In the genomic region with DNA sequence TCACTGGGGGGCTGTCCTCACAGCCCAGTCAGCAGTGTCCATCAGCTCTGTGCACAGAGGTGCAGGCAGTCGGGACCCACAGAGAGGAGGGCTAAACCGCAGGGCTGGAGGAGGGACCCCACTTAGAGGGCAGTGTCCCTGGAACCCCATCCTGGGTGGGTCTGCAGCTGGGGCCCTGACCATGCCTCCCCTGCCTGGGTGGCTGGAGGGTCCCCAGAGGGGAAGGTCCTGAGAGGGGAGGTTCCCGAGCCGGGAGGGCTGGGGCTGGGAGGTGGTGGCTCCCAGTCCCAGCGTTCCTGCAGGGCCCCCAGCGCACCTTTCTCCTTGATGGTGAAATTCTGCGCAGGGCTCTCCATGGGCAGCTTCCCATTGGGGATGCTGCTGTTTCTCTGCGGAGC, we compare ENCODE assay signal across 18 cellular contexts. TPM values are rescaled to one million over a fixed set of nuclear protein-coding genes. Genes with fewer than 3 reads are reported as not detected.
DNase-seq lines count a peak whose midpoint lies in the region; ATAC-seq, FAIRE-seq and TF ChIP-seq lines count a peak whose summit lies in the region.
"Had no signal": no experiment of that assay in that cellular context is flagged by ENCODE, and none has a peak within 500 bp of the region (broad histone marks: within the 10 kb centered on the region; RNA-seq: fewer than 3 reads in every experiment).

No MANE protein-coding gene starts in this region.

- peaks cover 13% of the 10 kb centered on the region for H3K4me1 Mint-ChIP-seq in activated T-cell treated with anti-CD3 and anti-CD28 coated beads, Interleukin-2, amount 50 U/mL, for 4 hours (ENCODE audit: low read depth)
- H3K4me1 Mint-ChIP-seq in WTC11, result peaks cover 9% of the 10 kb centered on the region
- H3K4me1 Mint-ChIP-seq in stimulated activated memory B cell treated with anti-CD40 and anti-IgM and Interleukin-4, amounts not matched to agents 10 μg/mL and 1 μg/mL and 100 μg/mL, for 72 hours, result peaks cover 49% of the 10 kb centered on the region

- no peak for DNase-seq in activated T-cell treated with anti-CD3 and anti-CD28 coated beads, Interleukin-2, amount 50 U/mL, for 4 hours
- DNase-seq in activated T-cell treated with anti-CD3 and anti-CD28 coated beads, Interleukin-2, amount 50 U/mL, for 1 hour, result no peak
- DNase-seq in WTC11 (ENCODE audit: low spot score), result no peak
- peak; percentile 51 for DNase-seq in kidney
- no peak for DNase-seq in uterus
- no peak for DNase-seq in hepatic stellate cell (ENCODE audit: low spot score)
- DNase-seq: ACHN; activated CD8-positive, alpha-beta memory T cell treated with anti-CD3 and anti-CD28 coated beads, Interleukin-2, amount 50 U/mL, for 48 hours; DMS153; foreskin fibroblast; NCI-H146; NCI-H748 treated with DMSO at 0.1 percent for 48 hours; SHP77 treated with DMSO at 0.1 percent for 48 hours had no signal

- H3K9ac ChIP-seq in kidney (ENCODE audit: low read length in 2 of 2), result no peak overlapping the region

- no peaks in the 10 kb centered on the region for H3K9me3 Mint-ChIP-seq in activated T-cell treated with anti-CD3 and anti-CD28 coated beads, Interleukin-2, amount 50 U/mL, for 4 hours
- H3K9me3 Mint-ChIP-seq in WTC11, result no peaks in the 10 kb centered on the region
- H3K9me3 Mint-ChIP-seq in stimulated activated memory B cell treated with anti-CD40 and anti-IgM and Interleukin-4, amounts not matched to agents 10 μg/mL and 1 μg/mL and 100 μg/mL, for 72 hours, result no peaks in the 10 kb centered on the region

- H3K36me3 Mint-ChIP-seq in activated T-cell treated with anti-CD3 and anti-CD28 coated beads, Interleukin-2, amount 50 U/mL, for 4 hours (ENCODE audit: insufficient read depth), result peaks cover 7% of the 10 kb centered on the region
- no peaks in the 10 kb centered on the region for H3K36me3 Mint-ChIP-seq in WTC11
- peaks cover 60% of the 10 kb centered on the region for H3K36me3 Mint-ChIP-seq in stimulated activated memory B cell treated with anti-CD40 and anti-IgM and Interleukin-4, amounts not matched to agents 10 μg/mL and 1 μg/mL and 100 μg/mL, for 72 hours

- intact Hi-C loops in kidney (cut with DNase I) (no loop called here), uterus (cut with DNase I; ENCODE audit: low total_unique reads) (no loop called here)

- no peak for FAIRE-seq in kidney (lab: Jason Lieb, UNC)
- FAIRE-seq: K562, TTC549 had no signal

- peaks cover 0 to 40% of the 10 kb centered on the region in 2 donors for H3K27me3 ChIP-seq in uterus

- TF ChIP-seq CTCF in WTC11 (IDR thresholded peaks at IDR 0.05) (no peak), kidney (IDR thresholded peaks at IDR 0.05; ENCODE audit: borderline replicate concordance, extremely low read depth, insufficient read depth) (no peak), uterus (IDR thresholded peaks at IDR 0.05) (no peak)

- H3K9me3 ChIP-seq in kidney (ENCODE audit: control insufficient read depth in 1 of 2, low read length in 2 of 2) (no peaks in the 10 kb centered on the region), uterus (no peaks in the 10 kb centered on the region)
- H3K9me3 ChIP-seq: thoracic aorta had no signal

- H3K36me3 ChIP-seq in kidney (ENCODE audit: control insufficient read depth in 1 of 2, insufficient read depth in 2 of 2, low read length in 2 of 2) (peaks cover 0 to 4% of the 10 kb centered on the region in 2 donors), uterus (no peaks in the 10 kb centered on the region)
- H3K36me3 ChIP-seq: thoracic aorta had no signal

- CTCF ChIA-PET in WTC11 (lab: Charles Lee), result interaction anchor here (1.0 to 2.4 kb wide), 2 partner anchors 16 to 29 kb away, joined by 3 to 12 read pairs; no protein-coding TSS in a partner anchor

- peaks cover 12% of the 10 kb centered on the region for H3K27me3 Mint-ChIP-seq in activated T-cell treated with anti-CD3 and anti-CD28 coated beads, Interleukin-2, amount 50 U/mL, for 4 hours (ENCODE audit: low read depth)
- H3K27me3 Mint-ChIP-seq in WTC11 (ENCODE audit: low read depth), result peaks cover 52% of the 10 kb centered on the region
- peaks cover 73% of the 10 kb centered on the region for H3K27me3 Mint-ChIP-seq in stimulated activated memory B cell treated with anti-CD40 and anti-IgM and Interleukin-4, amounts not matched to agents 10 μg/mL and 1 μg/mL and 100 μg/mL, for 72 hours

- peak overlapping the region; percentile 66 for H3K4me3 Mint-ChIP-seq in activated T-cell treated with anti-CD3 and anti-CD28 coated beads, Interleukin-2, amount 50 U/mL, for 4 hours
- peak overlapping the region; percentile 46 for H3K4me3 Mint-ChIP-seq in WTC11
- peak overlapping the region; percentile 85 for H3K4me3 Mint-ChIP-seq in stimulated activated memory B cell treated with anti-CD40 and anti-IgM and Interleukin-4, amounts not matched to agents 10 μg/mL and 1 μg/mL and 100 μg/mL, for 72 hours

- no peak for TF ChIP-seq POLR2A in uterus (IDR thresholded peaks at IDR 0.05)

- peaks cover 3 to 14% of the 10 kb centered on the region in 2 donors for H3K4me1 ChIP-seq in kidney (ENCODE audit: control insufficient read depth in 1 of 2, insufficient read depth in 1 of 2, low read depth in 1 of 2, low read length in 2 of 2)
- H3K4me1 ChIP-seq in uterus, result peaks cover 0 to 17% of the 10 kb centered on the region in 2 donors

- POLR2A ChIA-PET in WTC11 (lab: Charles Lee), result no interaction called here

- H3K27ac Mint-ChIP-seq in WTC11, result no peak overlapping the region
- H3K27ac Mint-ChIP-seq in stimulated activated memory B cell treated with anti-CD40 and anti-IgM and Interleukin-4, amounts not matched to agents 10 μg/mL and 1 μg/mL and 100 μg/mL, for 72 hours, result no peak overlapping the region

- H3K27ac ChIP-seq in kidney (ENCODE audit: low read depth in 2 of 2, low read length in 2 of 2) (no peak overlapping the region), uterus (no peak overlapping the region)
- H3K27ac ChIP-seq: thoracic aorta had no signal

- H3K4me3 ChIP-seq in kidney (ENCODE audit: low read length in 2 of 2), result no peak overlapping the region
- H3K4me3 ChIP-seq in uterus, result no peak overlapping the region
- H3K4me3 ChIP-seq: K562 had no signal

- ATAC-seq in activated T-cell treated with anti-CD3 and anti-CD28 coated beads, Interleukin-2, amount 50 U/mL, for 4 hours, result no peak
- ATAC-seq in WTC11, result no peak
- no peak for ATAC-seq in stimulated activated memory B cell treated with anti-CD40 and anti-IgM and Interleukin-4, amounts not matched to agents 10 μg/mL and 1 μg/mL and 100 μg/mL, for 72 hours
- ATAC-seq in HG03565 (IDR thresholded peaks at IDR 0.05; ENCODE audit: unreplicated experiment), result no peak
- ATAC-seq: K562 had no signal

TF ChIP-seq in WTC11, 78 proteins besides CTCF, POLR2A, EP300 and RAD21 (continues in another document):
- TF ChIP-seq HMGA2 (CRISPR knock-in tag; IDR thresholded peaks at IDR 0.05), result no peak
- TF ChIP-seq USF1 (CRISPR knock-in tag; IDR thresholded peaks at IDR 0.05), result no peak
- TF ChIP-seq, protein P1, sequence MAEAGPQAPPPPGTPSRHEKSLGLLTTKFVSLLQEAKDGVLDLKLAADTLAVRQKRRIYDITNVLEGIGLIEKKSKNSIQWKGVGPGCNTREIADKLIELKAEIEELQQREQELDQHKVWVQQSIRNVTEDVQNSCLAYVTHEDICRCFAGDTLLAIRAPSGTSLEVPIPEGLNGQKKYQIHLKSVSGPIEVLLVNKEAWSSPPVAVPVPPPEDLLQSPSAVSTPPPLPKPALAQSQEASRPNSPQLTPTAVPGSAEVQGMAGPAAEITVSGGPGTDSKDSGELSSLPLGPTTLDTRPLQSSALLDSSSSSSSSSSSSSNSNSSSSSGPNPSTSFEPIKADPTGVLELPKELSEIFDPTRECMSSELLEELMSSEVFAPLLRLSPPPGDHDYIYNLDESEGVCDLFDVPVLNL (CRISPR knock-in tag; IDR thresholded peaks at IDR 0.05; ENCODE audit: borderline replicate concordance, low read depth), result no peak
- TF ChIP-seq ATF1 (CRISPR knock-in tag; IDR thresholded peaks at IDR 0.05), result no peak
- TF ChIP-seq CREB1 (CRISPR knock-in tag; IDR thresholded peaks at IDR 0.05), result no peak
- TF ChIP-seq SOX15 (CRISPR knock-in tag; IDR thresholded peaks at IDR 0.05), result no peak
- no peak for TF ChIP-seq NFYB (CRISPR knock-in tag; conservative IDR thresholded peaks at IDR 0.05; ENCODE audit: low read depth)
- no peak for TF ChIP-seq TEAD1 (CRISPR knock-in tag; IDR thresholded peaks at IDR 0.05)
- no peak for TF ChIP-seq ERG (CRISPR knock-in tag; IDR thresholded peaks at IDR 0.05)
- TF ChIP-seq SP1 (CRISPR knock-in tag; conservative IDR thresholded peaks at IDR 0.05), result no peak
- TF ChIP-seq PRRX2 (CRISPR knock-in tag; IDR thresholded peaks at IDR 0.05), result no peak
- TF ChIP-seq ZNF396 (CRISPR knock-in tag; IDR thresholded peaks at IDR 0.05; ENCODE audit: borderline replicate concordance), result no peak

RNA-seq across cellular contexts. Expression of gene EXOC3, which starts 32.7 kb away (rescaled TPM):
- 10 to 100 TPM; 62.7 to 78.3 (median 67.2) TPM for total RNA-seq in activated T-cell treated with anti-CD3 and anti-CD28 coated beads, Interleukin-2, amount 50 U/mL, for 4 hours
- total RNA-seq in WTC11 (2021) (60.1 to 62.4 TPM (median 62.2 TPM) in 3 replicates), kidney (71.5 TPM), uterus (10 to 100 TPM; 30.6 to 64.4 (median 50.2) TPM)
- polyA plus RNA-seq in kidney (ENCODE audit: insufficient read depth, low read depth, low replicate concordance), result 40.5 TPM

RNA-seq across cellular contexts. Expression of gene SLC9A3, which starts 48.5 kb away (rescaled TPM):
- 1 to 10 TPM; 3.4 to 4.9 (median 3.5) TPM for total RNA-seq in activated T-cell treated with anti-CD3 and anti-CD28 coated beads, Interleukin-2, amount 50 U/mL, for 4 hours
- total RNA-seq in WTC11 (2021) (1.2 to 1.7 TPM (median 1.6 TPM) in 3 replicates), kidney (10.5 TPM), uterus (1 to 10 TPM in 3 of 4 donors, under 1 TPM in 1; 0.29 to 3.9 (median 2.6) TPM)
- 36.9 TPM for polyA plus RNA-seq in kidney (ENCODE audit: insufficient read depth, low read depth, low replicate concordance)
